In genomic region chrX:23783569-23784486, GRCh38 we compare ENCODE assay signal across 8 cellular contexts. TPM values are rescaled to one million over a fixed set of nuclear protein-coding genes. Genes with fewer than 3 reads are reported as not detected.
DNase-seq lines count a peak whose midpoint lies in the region; ATAC-seq, FAIRE-seq and TF ChIP-seq lines count a peak whose summit lies in the region.

No MANE protein-coding gene starts in this region.

- H3K79me2 ChIP-seq in ACC112 (ENCODE audit: control insufficient read depth, insufficient read depth, low read length, unreplicated experiment), result peaks cover 19% of the 10 kb centered on the region

- peak overlapping the region; percentile 70 for H3K4ac ChIP-seq in IMR-90 (ENCODE audit: low read depth, low read length)

- H3K9ac ChIP-seq in IMR-90 (ENCODE audit: low read depth, low read length), result peak overlapping the region; percentile 81
- peak overlapping the region; percentile 83 to 92 for H3K9ac ChIP-seq in stomach smooth muscle (ENCODE audit: low read length in 2 of 2)

- H3K9me1 ChIP-seq in IMR-90 (ENCODE audit: insufficient read depth, low read length), result no peaks in the 10 kb centered on the region

- peak overlapping the region; percentile 99 for H3K4me3 ChIP-seq in ACC112 (ENCODE audit: low read depth, low read length)
- H3K4me3 ChIP-seq in IMR-90 (ENCODE audit: insufficient read depth, low read depth, low read length), result peak overlapping the region; percentile 74
- peak overlapping the region; percentile 53 to 73 for H3K4me3 ChIP-seq in ascending aorta
- H3K4me3 ChIP-seq in kidney epithelial cell (ENCODE audit: low read depth, low read length), result peak overlapping the region; percentile 87
- peak overlapping the region; percentile 84 to 88 for H3K4me3 ChIP-seq in stomach smooth muscle (ENCODE audit: low read length in 2 of 2)

- no peak for FAIRE-seq in H54 (lab: Jason Lieb, UNC)

- peak overlapping the region; percentile 97 for H3K4me2 ChIP-seq in IMR-90 (ENCODE audit: low read depth, low read length)

- peak overlapping the region; percentile 25; the same call in 1 of the 2 replicates for H2BK120ac ChIP-seq in IMR-90 (ENCODE audit: low read depth, low read length)

- TSS peak; percentile 67 for BruUV-seq in IMR-90 (replicated peaks; lab: Mats Ljungman, UMichigan)

- H2BK20ac ChIP-seq in IMR-90 (ENCODE audit: low read depth, low read length), result no peak overlapping the region; the same call in 1 of the 2 replicates

- H4K20me1 ChIP-seq in IMR-90 (ENCODE audit: insufficient read depth, low read length), result peaks cover 3% of the 10 kb centered on the region; the same call in 1 of the 2 replicates

- H3K27me3 ChIP-seq in ACC112 (ENCODE audit: insufficient read depth, low read length), result no peaks in the 10 kb centered on the region
- no peaks in the 10 kb centered on the region for H3K27me3 ChIP-seq in IMR-90 (ENCODE audit: control insufficient read depth, insufficient read depth, low read length)
- H3K27me3 ChIP-seq in ascending aorta, result no peaks in the 10 kb centered on the region
- no peaks in the 10 kb centered on the region for H3K27me3 ChIP-seq in kidney epithelial cell (ENCODE audit: control insufficient read depth, insufficient read depth, low read length)
- no peaks in the 10 kb centered on the region for H3K27me3 ChIP-seq in stomach smooth muscle (ENCODE audit: control insufficient read depth in 1 of 2, insufficient read depth in 2 of 2, low read length in 2 of 2)

- H3K27ac ChIP-seq in ACC112 (ENCODE audit: low read depth, low read length), result peak overlapping the region; percentile 100
- H3K27ac ChIP-seq in IMR-90 (ENCODE audit: insufficient read depth, low read length), result peak overlapping the region; percentile 78
- H3K27ac ChIP-seq in ascending aorta, result peak overlapping the region; percentile 89 to 94
- peak overlapping the region; percentile 82 for H3K27ac ChIP-seq in stomach smooth muscle (ENCODE audit: low read length)

- intact Hi-C loops in IMR-90 (cut with micrococcal nuclease) (loop anchor here (1.0 to 5.0 kb wide), 3 partner anchors 118 to 268 kb away; partner anchors contain the start of genes EIF2S3 and KLHL15), ascending aorta (cut with DNase I) (loop anchor here (1.0 to 5.0 kb wide), 4 partner anchors 20 to 268 kb away; partner anchors contain the start of genes ACOT9, EIF2S3 and KLHL15)

- peak overlapping the region; percentile 45; the same call in 1 of the 2 replicates for H2AK5ac ChIP-seq in IMR-90 (ENCODE audit: low read depth, low read length)

- H3K9me3 ChIP-seq in IMR-90 (ENCODE audit: control insufficient read depth, insufficient read depth, low read length) (no peaks in the 10 kb centered on the region), ascending aorta (no peaks in the 10 kb centered on the region), stomach smooth muscle (ENCODE audit: control insufficient read depth in 2 of 2, low read length in 2 of 2) (no peaks in the 10 kb centered on the region)

- H3K23ac ChIP-seq in IMR-90 (ENCODE audit: low read depth, low read length), result no peak overlapping the region; the same call in 1 of the 2 replicates

- no peak for ATAC-seq in IMR-90 (ENCODE audit: low read depth)

- peak overlapping the region; percentile 72 for H3K14ac ChIP-seq in IMR-90 (replicated peaks; ENCODE audit: low read depth, low read length)

- H3K4me1 ChIP-seq in ACC112 (ENCODE audit: control insufficient read depth, insufficient read depth, low read length, unreplicated experiment) (peaks cover 34% of the 10 kb centered on the region), IMR-90 (ENCODE audit: control insufficient read depth, insufficient read depth, low read length) (no peaks in the 10 kb centered on the region; the same call in 1 of the 2 replicates), ascending aorta (no peaks in the 10 kb centered on the region), stomach smooth muscle (ENCODE audit: control insufficient read depth, insufficient read depth, low read length) (peaks cover 2% of the 10 kb centered on the region)

- H3K36me3 ChIP-seq in ACC112 (ENCODE audit: insufficient read depth, low read length), result peaks cover 26% of the 10 kb centered on the region
- H3K36me3 ChIP-seq in IMR-90 (ENCODE audit: control insufficient read depth, insufficient read depth, low read length), result peaks cover 2% of the 10 kb centered on the region; the same call in 1 of the 2 replicates
- peaks cover 0 to 14% of the 10 kb centered on the region in 2 donors for H3K36me3 ChIP-seq in ascending aorta
- H3K36me3 ChIP-seq in kidney epithelial cell (ENCODE audit: control insufficient read depth, insufficient read depth, low read length), result no peaks in the 10 kb centered on the region
- H3K36me3 ChIP-seq in stomach smooth muscle (ENCODE audit: control insufficient read depth in 2 of 2, insufficient read depth in 2 of 2, low read length in 2 of 2), result peaks cover 6 to 10% of the 10 kb centered on the region in 2 donors

- H4K5ac ChIP-seq in IMR-90 (ENCODE audit: low read depth, low read length), result peak overlapping the region; percentile 41; the same call in 1 of the 2 replicates

- POLR2A ChIA-PET in IMR-90 (lab: Charles Lee; ENCODE audit: unreplicated experiment), result interaction anchor here (0.6 to 1.3 kb wide), 3 partner anchors 86 to 119 kb away, joined by 3 to 5 read pairs (median 4); no protein-coding TSS in a partner anchor

- no peak overlapping the region for H2AFZ ChIP-seq in ACC112 (ENCODE audit: low read length, unreplicated experiment)
- H2AFZ ChIP-seq in IMR-90 (replicated peaks; ENCODE audit: low read length, poor library complexity), result peak overlapping the region; percentile 38

- H3K56ac ChIP-seq in IMR-90 (ENCODE audit: extremely low read depth, insufficient read depth, low read length), result peak overlapping the region; percentile 24; the same call in 1 of the 2 replicates

- TF ChIP-seq POLR2A in IMR-90 (IDR thresholded peaks at IDR 0.05; ENCODE audit: low read depth, low read length) (peak; percentile 66), H54 (IDR thresholded peaks at IDR 0.05; ENCODE audit: low read depth, low read length) (no peak)

- no peak for DNase-seq in IMR-90
- no peak for DNase-seq in ascending aorta (ENCODE audit: low spot score in 2 of 2)
- no peak for DNase-seq in kidney epithelial cell (ENCODE audit: low read depth)
- no peak for DNase-seq in stimulated activated CD4-positive, alpha-beta T cell treated with anti-CD3 and anti-CD28 coated beads, Interleukin-12 subunit alpha, Interleukin-12 subunit beta, amount 100 ng/mL, for 4 hours
- no peak for DNase-seq in H54 (ENCODE audit: insufficient read length, low spot score)
- DNase-seq in effector CD8-positive, alpha-beta T cell (lab: John Stamatoyannopoulos, UW), result no peak

- H2BK5ac ChIP-seq in IMR-90 (ENCODE audit: low read depth, low read length, poor library complexity, severe bottlenecking), result peak overlapping the region; percentile 56

- no peak overlapping the region for H4K91ac ChIP-seq in IMR-90 (ENCODE audit: insufficient read depth, low read depth, low read length)

- peak overlapping the region in 1 of 2 experiments; percentile 22; a peak in 1 of 4 replicates for H4K8ac ChIP-seq in IMR-90 (ENCODE audit: low read depth in 2 of 2, low read length in 2 of 2)

- peak overlapping the region; percentile 54 for H3K18ac ChIP-seq in IMR-90 (ENCODE audit: low read depth, low read length)

- TF ChIP-seq CTCF in IMR-90 (conservative IDR thresholded peaks at IDR 0.05; ENCODE audit: low read depth, low read length), result no peak
- no peak for TF ChIP-seq CTCF in ascending aorta (IDR thresholded peaks at IDR 0.05)
- TF ChIP-seq CTCF in kidney epithelial cell (IDR thresholded peaks at IDR 0.05; ENCODE audit: insufficient read depth, low read length, poor library complexity, severe bottlenecking), result no peak

- dilution Hi-C loops in IMR-90 (cut with HindIII; ENCODE audit: low sequenced_read_pairs, unreplicated experiment), result no loop called here

- peak overlapping the region; percentile 15 for H2AK9ac ChIP-seq in IMR-90 (replicated peaks; ENCODE audit: low read depth, low read length, poor library complexity)

- in situ Hi-C loops in IMR-90 (cut with MboI; ENCODE audit: low sequenced_read_pairs), result loop anchor here (10.0 kb wide), 1 partner anchor 121 kb away; the partner anchor contains the start of genes APOO and CXorf58

- TF ChIP-seq RAD21 in IMR-90 (IDR thresholded peaks at IDR 0.05; ENCODE audit: low read length), result no peak

- no peak overlapping the region for H2BK15ac ChIP-seq in IMR-90 (ENCODE audit: low read depth, low read length)

- H3K79me1 ChIP-seq in IMR-90 (ENCODE audit: low read depth in 1 of 2, low read length in 2 of 2), result peaks cover 0 to 5% of the 10 kb centered on the region in 2 experiments; a peak in 2 of 4 replicates

- CTCF ChIA-PET in IMR-90 (lab: Yijun Ruan, JAX), result interaction anchor here (0.5 to 4.6 kb wide), 6 partner anchors 38 to 118 kb away, joined by 3 to 34 read pairs (median 3); no protein-coding TSS in a partner anchor

- WGBS in IMR-90 (ENCODE audit: extremely low coverage in 2 of 2, insufficient read length in 1 of 2), 2 experiments, result 64% methylated on average over 4 of the region's 24 CpGs; no CpG with 5 or more reads in 1 of the 2 experiments

TF ChIP-seq in IMR-90, 13 proteins besides CTCF, POLR2A, EP300 and RAD21 (continues in another document):
- TF ChIP-seq RCOR1 (IDR thresholded peaks at IDR 0.05; ENCODE audit: insufficient replicate concordance, low read length) (no peak), CHD1 (IDR thresholded peaks at IDR 0.05; ENCODE audit: low read depth, low read length) (no peak), MAFK (IDR thresholded peaks at IDR 0.05; ENCODE audit: low read depth, low read length) (no peak), BHLHE40 (IDR thresholded peaks at IDR 0.05; ENCODE audit: low read depth, low read length) (no peak), MAZ (IDR thresholded peaks at IDR 0.05; ENCODE audit: borderline replicate concordance, low read depth, low read length) (no peak)

RNA-seq across cellular contexts. Expression of gene SAT1, which starts 0.9 kb away (rescaled TPM):
- 55.9 and 112 TPM in 2 replicates for total RNA-seq in IMR-90 (2012; rRNA removed)
- polyA plus RNA-seq in IMR-90 (2012; rRNA removed), result 92.8 and 99.1 TPM in 2 replicates
- polyA plus RNA-seq in IMR-90 (2012; cell fraction: cytosol; rRNA removed), result 19.5 and 34.3 TPM in 2 replicates
- 284 and 1,941 TPM in 2 replicates for polyA plus RNA-seq in IMR-90 (2012; cell fraction: nucleus; rRNA removed; ENCODE audit: low replicate concordance)
- total RNA-seq in ascending aorta, result 349 TPM
- 1,000 and 1,207 TPM in 2 replicates for total RNA-seq in kidney epithelial cell

RNA-seq across cellular contexts. Expression of gene ACOT9, which starts 40.8 kb away (rescaled TPM):
- 47.3 and 63.6 TPM in 2 replicates for total RNA-seq in IMR-90 (2012; rRNA removed)
- polyA plus RNA-seq in IMR-90 (2012; rRNA removed), result 35.0 and 43.5 TPM in 2 replicates
- 7.8 and 12.3 TPM in 2 replicates for polyA plus RNA-seq in IMR-90 (2012; cell fraction: cytosol; rRNA removed)
- 21.0 and 127 TPM in 2 replicates for polyA plus RNA-seq in IMR-90 (2012; cell fraction: nucleus; rRNA removed; ENCODE audit: low replicate concordance)
- 6.6 TPM for total RNA-seq in ascending aorta
- total RNA-seq in kidney epithelial cell, result 48.8 and 55.5 TPM in 2 replicates
